ENCODE assay signal across 1 cellular context in the genomic region with DNA sequence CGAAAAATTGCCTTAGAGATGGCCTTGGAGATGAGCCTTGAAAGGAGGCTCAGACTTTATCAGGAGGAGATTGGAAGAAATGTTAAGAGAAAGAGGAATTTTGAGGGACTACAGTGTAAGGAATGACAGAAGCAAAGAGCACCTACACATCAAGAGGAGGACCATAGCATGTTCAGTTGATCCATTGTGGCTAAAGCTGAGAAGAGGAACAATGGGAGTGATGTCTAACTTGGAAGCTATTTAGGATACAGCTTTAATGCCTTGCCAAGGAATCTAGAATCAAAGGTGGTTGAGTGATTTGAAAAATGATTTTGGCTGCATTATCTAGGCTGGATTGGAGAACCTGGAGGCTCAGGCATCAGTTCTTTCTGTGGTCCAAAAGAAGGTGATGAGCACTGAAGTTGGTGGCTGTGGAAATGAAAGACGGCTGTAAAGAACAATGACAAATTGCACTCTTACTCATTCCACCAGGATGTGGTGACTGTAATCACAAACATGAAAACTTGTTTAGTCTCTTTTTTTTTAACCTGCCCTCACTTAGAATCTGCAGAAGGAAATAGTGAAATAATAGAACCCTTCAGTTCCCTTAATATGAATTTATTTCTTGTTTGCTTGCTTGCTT.
TF ChIP-seq lines count a peak whose summit lies in the region.

No MANE protein-coding gene starts in this region.

TF ChIP-seq in GM12878, 131 proteins besides CTCF, POLR2A, EP300 and RAD21 (continued from another document and continues in another):
- TF ChIP-seq SKIL (IDR thresholded peaks at IDR 0.05; ENCODE audit: low read depth, poor library complexity, severe bottlenecking) (peak; percentile 54), NFIC (IDR thresholded peaks at IDR 0.05; ENCODE audit: low read depth, low read length) (peak; percentile 47; the same call in 1 of the 2 replicates), DPF2 (IDR thresholded peaks at IDR 0.05) (no peak), STAT1 (conservative IDR thresholded peaks at IDR 0.05) (no peak), ATF7 (IDR thresholded peaks at IDR 0.05; ENCODE audit: low read depth) (peak; percentile 61), RELB (IDR thresholded peaks at IDR 0.05; ENCODE audit: low read depth) (0 out of 2 replicates have a peak, but pooled peaks have one; percentile 30), BMI1 (IDR thresholded peaks at IDR 0.05; ENCODE audit: borderline replicate concordance) (no peak), SRF (IDR thresholded peaks at IDR 0.05; ENCODE audit: low read depth in 2 of 2, low read length in 2 of 2) (no peak), USF2 (IDR thresholded peaks at IDR 0.05; ENCODE audit: borderline replicate concordance, low read depth, low read length) (no peak), PBX3 (IDR thresholded peaks at IDR 0.05; ENCODE audit: insufficient replicate concordance, low read depth, low read length) (peak; percentile 61), PAX5 (IDR thresholded peaks at IDR 0.05; ENCODE audit: borderline replicate concordance, low read depth, low read length) (no peak), TBL1XR1 (IDR thresholded peaks at IDR 0.05; ENCODE audit: low read depth, low read length) (no peak), MEF2B (IDR thresholded peaks at IDR 0.05; ENCODE audit: partially characterized antibody, poor library complexity, severe bottlenecking) (no peak), STAT3 (IDR thresholded peaks at IDR 0.05; ENCODE audit: low read depth, low read length) (no peak), ZBTB4 (CRISPR knock-in tag; IDR thresholded peaks at IDR 0.05) (no peak), ZNF384 (IDR thresholded peaks at IDR 0.05; ENCODE audit: borderline replicate concordance, low read depth, low read length) (peak; percentile 64), TARDBP (IDR thresholded peaks at IDR 0.05; ENCODE audit: borderline replicate concordance) (no peak), ZNF622 (IDR thresholded peaks at IDR 0.05) (no peak), NFYA (IDR thresholded peaks at IDR 0.05; ENCODE audit: borderline replicate concordance, low read depth, low read length) (no peak), LARP7 (IDR thresholded peaks at IDR 0.05) (no peak), TCF12 (IDR thresholded peaks at IDR 0.05; ENCODE audit: low read depth, low read length) (no peak), SIX5 (IDR thresholded peaks at IDR 0.05; ENCODE audit: low read depth, low read length, severe bottlenecking) (no peak), NBN (IDR thresholded peaks at IDR 0.05) (0 out of 2 replicates have a peak, but pooled peaks have one; percentile 40), JUND (IDR thresholded peaks at IDR 0.05; ENCODE audit: low read depth, low read length) (no peak), RCOR1 (conservative IDR thresholded peaks at IDR 0.05; ENCODE audit: low read depth, low read length) (no peak), PKNOX1 (IDR thresholded peaks at IDR 0.05) (peak; percentile 69), ETV6 (conservative IDR thresholded peaks at IDR 0.05 in 1 of 2, IDR thresholded peaks at IDR 0.05 in 1 of 2; ENCODE audit: borderline replicate concordance in 1 of 2, low read depth in 1 of 2) (peak in 1 of 2 experiments; percentile 62; a peak in 1 of 4 replicates), TCF7 (IDR thresholded peaks at IDR 0.05; ENCODE audit: borderline replicate concordance) (no peak), CBX3 (IDR thresholded peaks at IDR 0.05; ENCODE audit: borderline replicate concordance, low read depth) (no peak), E2F4 (IDR thresholded peaks at IDR 0.05; ENCODE audit: low read depth, low read length) (no peak), MYC (IDR thresholded peaks at IDR 0.05; ENCODE audit: insufficient read depth, insufficient read length, insufficient replicate concordance, low read length, severe bottlenecking) (no peak), MTA2 (IDR thresholded peaks at IDR 0.05; ENCODE audit: low read depth) (peak; percentile 69), CREM (IDR thresholded peaks at IDR 0.05; ENCODE audit: low read depth) (no peak), RUNX3 (IDR thresholded peaks at IDR 0.05; ENCODE audit: low read length) (peak; percentile 85), SPI1 (IDR thresholded peaks at IDR 0.05; ENCODE audit: borderline replicate concordance, insufficient read depth, low read depth, low read length) (no peak), EED (IDR thresholded peaks at IDR 0.05; ENCODE audit: low read depth) (no peak), ESRRA (IDR thresholded peaks at IDR 0.05; ENCODE audit: low read length) (no peak)
- TF ChIP-seq, protein P1, sequence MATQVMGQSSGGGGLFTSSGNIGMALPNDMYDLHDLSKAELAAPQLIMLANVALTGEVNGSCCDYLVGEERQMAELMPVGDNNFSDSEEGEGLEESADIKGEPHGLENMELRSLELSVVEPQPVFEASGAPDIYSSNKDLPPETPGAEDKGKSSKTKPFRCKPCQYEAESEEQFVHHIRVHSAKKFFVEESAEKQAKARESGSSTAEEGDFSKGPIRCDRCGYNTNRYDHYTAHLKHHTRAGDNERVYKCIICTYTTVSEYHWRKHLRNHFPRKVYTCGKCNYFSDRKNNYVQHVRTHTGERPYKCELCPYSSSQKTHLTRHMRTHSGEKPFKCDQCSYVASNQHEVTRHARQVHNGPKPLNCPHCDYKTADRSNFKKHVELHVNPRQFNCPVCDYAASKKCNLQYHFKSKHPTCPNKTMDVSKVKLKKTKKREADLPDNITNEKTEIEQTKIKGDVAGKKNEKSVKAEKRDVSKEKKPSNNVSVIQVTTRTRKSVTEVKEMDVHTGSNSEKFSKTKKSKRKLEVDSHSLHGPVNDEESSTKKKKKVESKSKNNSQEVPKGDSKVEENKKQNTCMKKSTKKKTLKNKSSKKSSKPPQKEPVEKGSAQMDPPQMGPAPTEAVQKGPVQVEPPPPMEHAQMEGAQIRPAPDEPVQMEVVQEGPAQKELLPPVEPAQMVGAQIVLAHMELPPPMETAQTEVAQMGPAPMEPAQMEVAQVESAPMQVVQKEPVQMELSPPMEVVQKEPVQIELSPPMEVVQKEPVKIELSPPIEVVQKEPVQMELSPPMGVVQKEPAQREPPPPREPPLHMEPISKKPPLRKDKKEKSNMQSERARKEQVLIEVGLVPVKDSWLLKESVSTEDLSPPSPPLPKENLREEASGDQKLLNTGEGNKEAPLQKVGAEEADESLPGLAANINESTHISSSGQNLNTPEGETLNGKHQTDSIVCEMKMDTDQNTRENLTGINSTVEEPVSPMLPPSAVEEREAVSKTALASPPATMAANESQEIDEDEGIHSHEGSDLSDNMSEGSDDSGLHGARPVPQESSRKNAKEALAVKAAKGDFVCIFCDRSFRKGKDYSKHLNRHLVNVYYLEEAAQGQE (IDR thresholded peaks at IDR 0.05; ENCODE audit: low read depth, low read length), result no peak
- TF ChIP-seq, protein P2, sequence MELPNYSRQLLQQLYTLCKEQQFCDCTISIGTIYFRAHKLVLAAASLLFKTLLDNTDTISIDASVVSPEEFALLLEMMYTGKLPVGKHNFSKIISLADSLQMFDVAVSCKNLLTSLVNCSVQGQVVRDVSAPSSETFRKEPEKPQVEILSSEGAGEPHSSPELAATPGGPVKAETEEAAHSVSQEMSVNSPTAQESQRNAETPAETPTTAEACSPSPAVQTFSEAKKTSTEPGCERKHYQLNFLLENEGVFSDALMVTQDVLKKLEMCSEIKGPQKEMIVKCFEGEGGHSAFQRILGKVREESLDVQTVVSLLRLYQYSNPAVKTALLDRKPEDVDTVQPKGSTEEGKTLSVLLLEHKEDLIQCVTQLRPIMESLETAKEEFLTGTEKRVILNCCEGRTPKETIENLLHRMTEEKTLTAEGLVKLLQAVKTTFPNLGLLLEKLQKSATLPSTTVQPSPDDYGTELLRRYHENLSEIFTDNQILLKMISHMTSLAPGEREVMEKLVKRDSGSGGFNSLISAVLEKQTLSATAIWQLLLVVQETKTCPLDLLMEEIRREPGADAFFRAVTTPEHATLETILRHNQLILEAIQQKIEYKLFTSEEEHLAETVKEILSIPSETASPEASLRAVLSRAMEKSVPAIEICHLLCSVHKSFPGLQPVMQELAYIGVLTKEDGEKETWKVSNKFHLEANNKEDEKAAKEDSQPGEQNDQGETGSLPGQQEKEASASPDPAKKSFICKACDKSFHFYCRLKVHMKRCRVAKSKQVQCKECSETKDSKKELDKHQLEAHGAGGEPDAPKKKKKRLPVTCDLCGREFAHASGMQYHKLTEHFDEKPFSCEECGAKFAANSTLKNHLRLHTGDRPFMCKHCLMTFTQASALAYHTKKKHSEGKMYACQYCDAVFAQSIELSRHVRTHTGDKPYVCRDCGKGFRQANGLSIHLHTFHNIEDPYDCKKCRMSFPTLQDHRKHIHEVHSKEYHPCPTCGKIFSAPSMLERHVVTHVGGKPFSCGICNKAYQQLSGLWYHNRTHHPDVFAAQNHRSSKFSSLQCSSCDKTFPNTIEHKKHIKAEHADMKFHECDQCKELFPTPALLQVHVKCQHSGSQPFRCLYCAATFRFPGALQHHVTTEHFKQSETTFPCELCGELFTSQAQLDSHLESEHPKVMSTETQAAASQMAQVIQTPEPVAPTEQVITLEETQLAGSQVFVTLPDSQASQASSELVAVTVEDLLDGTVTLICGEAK (IDR thresholded peaks at IDR 0.05; ENCODE audit: borderline replicate concordance), result no peak
